11 cellular contexts compared by ENCODE assay signal in genomic region chr2:207833265-207833751, GRCh38.
DNase-seq lines count a peak whose midpoint lies in the region; ATAC-seq, FAIRE-seq and TF ChIP-seq lines count a peak whose summit lies in the region.
"Had no signal": no experiment of that assay in that cellular context is flagged by ENCODE, and none has a peak within 500 bp of the region (broad histone marks: within the 10 kb centered on the region; RNA-seq: fewer than 3 reads in every experiment).

No MANE protein-coding gene starts in this region.

- H3K36me3 Mint-ChIP-seq in activated T-helper 2 cell treated with anti-CD3 and anti-CD28 coated beads, Interferon-gamma antibody, Interleukin-2, Interleukin-4, amounts not matched to agents 10 μg/mL and 5 μg/mL and 100 μg/mL, durations not matched to agents 14 hours and 24 hours and 36 hours (ENCODE audit: low read depth), result no peaks in the 10 kb centered on the region
- no peaks in the 10 kb centered on the region for H3K36me3 Mint-ChIP-seq in activated CD4-positive, alpha-beta memory T cell treated with anti-CD3 and anti-CD28 coated beads, Interleukin-2, amount 10 ng/mL, durations not matched to agents 7 days and 5 days (ENCODE audit: low read depth)

- no peaks in the 10 kb centered on the region for H3K9me3 ChIP-seq in HAP-1
- H3K9me3 ChIP-seq: body of pancreas had no signal

- no peaks in the 10 kb centered on the region for H3K36me3 ChIP-seq in HAP-1 (replicated peaks)

- CTCF ChIA-PET in activated CD4-positive, alpha-beta memory T cell treated with anti-CD3 and anti-CD28 coated beads, Interleukin-2, amount 10 ng/mL, durations not matched to agents 7 days and 5 days (lab: Charles Lee), result interaction anchor here (0.8 kb wide), 1 partner anchor 105 kb away, joined by 3 read pairs; no protein-coding TSS in a partner anchor

- no peak overlapping the region for H3K4me3 ChIP-seq in HAP-1
- H3K4me3 ChIP-seq: body of pancreas had no signal

- in situ Hi-C loops in HAP-1 (cut with MboI; ENCODE audit: low sequenced_read_pairs), result no loop called here

- no peaks in the 10 kb centered on the region for H3K27me3 ChIP-seq in HAP-1 (ENCODE audit: low read depth)
- H3K27me3 ChIP-seq: body of pancreas had no signal

- peak; percentile 81 for FAIRE-seq in GM12892 (lab: Jason Lieb, UNC)

- no peak overlapping the region for H3K4me3 Mint-ChIP-seq in activated T-helper 2 cell treated with anti-CD3 and anti-CD28 coated beads, Interferon-gamma antibody, Interleukin-2, Interleukin-4, amounts not matched to agents 10 μg/mL and 5 μg/mL and 100 μg/mL, durations not matched to agents 14 hours and 24 hours and 36 hours (ENCODE audit: low read depth)
- no peak overlapping the region for H3K4me3 Mint-ChIP-seq in activated CD4-positive, alpha-beta memory T cell treated with anti-CD3 and anti-CD28 coated beads, Interleukin-2, amount 10 ng/mL, durations not matched to agents 7 days and 5 days

- DNase-seq in GM12892 (ENCODE audit: insufficient read length) (peak; percentile 26), middle frontal gyrus (ENCODE audit: extremely low spot score, low spot score) (no peak), DMS79 (lab: John Stamatoyannopoulos, UW) (no peak), HAP-1 (ENCODE audit: low spot score in 2 of 2) (no peak)
- DNase-seq in activated T-helper 2 cell treated with anti-CD3 and anti-CD28 coated beads, Interferon-gamma antibody, Interleukin-2, Interleukin-4, amounts not matched to agents 10 μg/mL and 5 μg/mL and 100 μg/mL, durations not matched to agents 14 hours and 24 hours and 36 hours (ENCODE audit: low spot score), result no peak
- no peak for DNase-seq in activated CD4-positive, alpha-beta memory T cell treated with anti-CD3 and anti-CD28 coated beads, Interleukin-2, amount 10 ng/mL, durations not matched to agents 7 days and 5 days
- DNase-seq: body of pancreas, DND-41, Kasumi-1 had no signal

- intact Hi-C loops in activated T-helper 2 cell treated with anti-CD3 and anti-CD28 coated beads, Interferon-gamma antibody, Interleukin-2, Interleukin-4, amounts not matched to agents 10 μg/mL and 5 μg/mL and 100 μg/mL, durations not matched to agents 14 hours and 24 hours and 36 hours (cut with micrococcal nuclease), result loop anchor here (1.0 to 5.0 kb wide), 2 partner anchors 64 to 194 kb away; partner anchors contain the start of genes FZD5 and PLEKHM3

- no peaks in the 10 kb centered on the region for H3K9me3 Mint-ChIP-seq in activated T-helper 2 cell treated with anti-CD3 and anti-CD28 coated beads, Interferon-gamma antibody, Interleukin-2, Interleukin-4, amounts not matched to agents 10 μg/mL and 5 μg/mL and 100 μg/mL, durations not matched to agents 14 hours and 24 hours and 36 hours
- no peaks in the 10 kb centered on the region for H3K9me3 Mint-ChIP-seq in activated CD4-positive, alpha-beta memory T cell treated with anti-CD3 and anti-CD28 coated beads, Interleukin-2, amount 10 ng/mL, durations not matched to agents 7 days and 5 days

- H3K4me1 ChIP-seq in HAP-1, result peaks cover 4% of the 10 kb centered on the region

- no peaks in the 10 kb centered on the region for H3K27me3 Mint-ChIP-seq in activated T-helper 2 cell treated with anti-CD3 and anti-CD28 coated beads, Interferon-gamma antibody, Interleukin-2, Interleukin-4, amounts not matched to agents 10 μg/mL and 5 μg/mL and 100 μg/mL, durations not matched to agents 14 hours and 24 hours and 36 hours (ENCODE audit: low read depth)
- no peaks in the 10 kb centered on the region for H3K27me3 Mint-ChIP-seq in activated CD4-positive, alpha-beta memory T cell treated with anti-CD3 and anti-CD28 coated beads, Interleukin-2, amount 10 ng/mL, durations not matched to agents 7 days and 5 days

- TF ChIP-seq POLR2A in GM12892 (IDR thresholded peaks at IDR 0.05; ENCODE audit: low read depth, low read length), result no peak

- peak; percentile 99 for ATAC-seq in GM19463 (IDR thresholded peaks at IDR 0.05; ENCODE audit: unreplicated experiment)
- peak; percentile 97 for ATAC-seq in HG03066 (IDR thresholded peaks at IDR 0.05; ENCODE audit: low read depth, unreplicated experiment)
- ATAC-seq: body of pancreas had no signal

- H3K4me1 Mint-ChIP-seq in activated T-helper 2 cell treated with anti-CD3 and anti-CD28 coated beads, Interferon-gamma antibody, Interleukin-2, Interleukin-4, amounts not matched to agents 10 μg/mL and 5 μg/mL and 100 μg/mL, durations not matched to agents 14 hours and 24 hours and 36 hours (ENCODE audit: low read depth), result peaks cover 31% of the 10 kb centered on the region
- H3K4me1 Mint-ChIP-seq in activated CD4-positive, alpha-beta memory T cell treated with anti-CD3 and anti-CD28 coated beads, Interleukin-2, amount 10 ng/mL, durations not matched to agents 7 days and 5 days, result peaks cover 21% of the 10 kb centered on the region

- POLR2A ChIA-PET in activated CD4-positive, alpha-beta memory T cell treated with anti-CD3 and anti-CD28 coated beads, Interleukin-2, amount 10 ng/mL, durations not matched to agents 7 days and 5 days (lab: Charles Lee), result no interaction called here

- peak overlapping the region; percentile 69 for H3K27ac Mint-ChIP-seq in activated T-helper 2 cell treated with anti-CD3 and anti-CD28 coated beads, Interferon-gamma antibody, Interleukin-2, Interleukin-4, amounts not matched to agents 10 μg/mL and 5 μg/mL and 100 μg/mL, durations not matched to agents 14 hours and 24 hours and 36 hours
- no peak overlapping the region for H3K27ac Mint-ChIP-seq in activated CD4-positive, alpha-beta memory T cell treated with anti-CD3 and anti-CD28 coated beads, Interleukin-2, amount 10 ng/mL, durations not matched to agents 7 days and 5 days
